ENCODE assay signal across 8 cellular contexts in the genomic region with DNA sequence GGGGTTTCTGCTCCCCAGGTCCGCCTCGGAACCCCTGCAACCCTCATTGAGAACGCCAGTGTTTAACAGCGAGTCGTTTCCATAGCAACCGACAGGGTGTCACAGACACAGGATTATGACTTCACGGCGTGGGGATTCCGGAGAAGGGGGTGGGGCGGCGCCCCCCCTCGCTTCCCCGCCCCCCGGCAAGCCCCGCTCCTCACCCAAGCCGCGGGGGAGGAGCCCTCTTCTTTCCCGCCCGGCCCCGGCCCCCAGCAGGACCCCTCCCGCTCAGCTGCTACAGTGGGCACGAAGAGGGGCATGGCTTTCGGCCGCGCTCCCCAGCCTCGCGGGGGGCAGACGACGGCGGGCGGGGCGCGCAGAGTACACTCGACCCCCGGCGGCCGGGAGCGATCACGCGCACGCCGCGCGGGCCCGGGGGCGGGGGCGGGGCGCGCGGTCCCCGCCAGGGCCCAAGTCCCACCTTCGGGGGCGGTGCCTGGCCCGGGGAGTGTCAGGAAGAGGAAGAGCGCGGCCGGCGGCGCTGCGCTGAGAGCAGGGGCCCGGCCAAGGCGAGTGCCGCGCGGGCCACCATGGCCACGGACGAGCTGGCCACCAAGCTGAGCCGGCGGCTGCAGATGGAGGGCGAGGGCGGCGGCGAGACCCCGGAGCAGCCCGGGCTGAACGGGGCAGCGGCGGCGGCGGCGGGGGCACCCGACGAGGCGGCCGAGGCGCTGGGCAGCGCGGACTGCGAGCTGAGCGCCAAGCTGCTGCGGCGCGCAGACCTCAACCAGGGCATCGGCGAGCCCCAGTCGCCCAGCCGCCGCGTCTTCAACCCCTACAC. TPM values are rescaled to one million over a fixed set of nuclear protein-coding genes. Genes with fewer than 3 reads are reported as not detected.
DNase-seq lines count a peak whose midpoint lies in the region; ATAC-seq and TF ChIP-seq lines count a peak whose summit lies in the region.

EFHD2 (plus strand) TSS at position 489 of the 823 bp plus-strand sequence; CDS start at position 573, 84 bp downstream.

- peak within 1 kb of the TSS; percentile 92 for H3K4me3 ChIP-seq in kidney epithelial cell (ENCODE audit: low read depth, low read length)

- ATAC-seq in GM18520 (IDR thresholded peaks at IDR 0.05; ENCODE audit: unreplicated experiment) (peak; percentile 65), HG03095 (IDR thresholded peaks at IDR 0.05; ENCODE audit: unreplicated experiment) (peak; percentile 58)

- DNase-seq in NCI-H345 (lab: John Stamatoyannopoulos, UW) (peak; percentile 94), cerebellar cortex (ENCODE audit: low spot score) (peak; percentile 74), kidney epithelial cell (ENCODE audit: low read depth) (no peak)
- DNase-seq in activated CD4-positive, CD25-positive, alpha-beta regulatory T cell treated with anti-CD3 and anti-CD28 coated beads, Interleukin-2, amount 50 U/mL, for 72 hours = peak; percentile 83
- DNase-seq in stimulated activated CD4-positive, alpha-beta T cell treated with anti-CD3 and anti-CD28 coated beads, Interleukin-15, amount 100 ng/mL, for 48 hours (ENCODE audit: low read depth in 2 of 2) = peak; percentile 63 to 80

- no peaks in the 10 kb centered on the region for H3K27me3 ChIP-seq in kidney epithelial cell (ENCODE audit: control insufficient read depth, insufficient read depth, low read length)

- TF ChIP-seq CTCF in 22Rv1 (IDR thresholded peaks at IDR 0.05) (0 out of 2 replicates have a peak, but pooled peaks have one; percentile 13), kidney epithelial cell (IDR thresholded peaks at IDR 0.05; ENCODE audit: insufficient read depth, low read length, poor library complexity, severe bottlenecking) (no peak)

- no peaks in the 10 kb centered on the region for H3K36me3 ChIP-seq in kidney epithelial cell (ENCODE audit: control insufficient read depth, insufficient read depth, low read length)

- H3K27ac ChIP-seq in 22Rv1 = peak within 1 kb of the TSS; percentile 30; the same call in 1 of the 2 replicates

RNA-seq across cellular contexts. Expression of gene EFHD2, which starts in this region (rescaled TPM):
- total RNA-seq in kidney epithelial cell = 54.6 and 63.3 TPM in 2 replicates
